In the genomic region with DNA sequence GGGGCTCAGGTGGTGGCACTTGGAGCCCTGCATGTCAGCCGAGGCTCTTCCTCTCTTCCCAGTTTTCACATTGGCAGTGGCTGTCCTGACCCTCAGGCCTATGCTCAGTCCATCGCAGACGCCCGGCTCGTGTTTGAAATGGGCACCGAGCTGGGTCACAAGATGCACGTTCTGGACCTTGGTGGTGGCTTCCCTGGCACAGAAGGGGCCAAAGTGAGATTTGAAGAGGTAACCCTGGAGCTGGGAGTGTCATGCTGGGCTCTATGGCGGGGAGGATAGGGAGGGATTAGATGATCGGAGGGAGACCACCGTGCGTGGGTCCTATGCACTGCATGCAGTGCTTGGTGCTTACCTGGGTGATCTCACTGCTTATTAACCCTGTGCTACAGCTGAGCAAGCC, we compare ENCODE assay signal across 2 cellular contexts.
TF ChIP-seq lines count a peak whose summit lies in the region.

No MANE protein-coding gene starts in this region.

TF ChIP-seq in H1, 55 proteins besides CTCF, POLR2A, EP300 and RAD21:
- TF ChIP-seq TCF12 (IDR thresholded peaks at IDR 0.05; ENCODE audit: low read depth, low read length) (no peak), CEBPB (IDR thresholded peaks at IDR 0.05; ENCODE audit: low read depth, low read length) (no peak), EZH2 (IDR thresholded peaks at IDR 0.05; ENCODE audit: low read depth, low read length, severe bottlenecking) (no peak), FOSL1 (IDR thresholded peaks at IDR 0.05; ENCODE audit: insufficient read depth, low read depth, low read length) (no peak), MAFK (IDR thresholded peaks at IDR 0.05; ENCODE audit: low read depth, low read length) (no peak), CREB1 (IDR thresholded peaks at IDR 0.05) (no peak), TAF7 (optimal IDR thresholded peaks at IDR 0.05; ENCODE audit: borderline replicate concordance, low read depth, low read length) (no peak), RXRA (IDR thresholded peaks at IDR 0.05; ENCODE audit: insufficient read depth, low read depth, low read length) (no peak), NRF1 (IDR thresholded peaks at IDR 0.05; ENCODE audit: low read depth, low read length) (no peak), ASH2L (IDR thresholded peaks at IDR 0.05; ENCODE audit: low read length) (no peak), KDM1A (IDR thresholded peaks at IDR 0.05; ENCODE audit: borderline replicate concordance, low read length) (no peak)

TF ChIP-seq in HepG2, 621 proteins besides CTCF, POLR2A, EP300 and RAD21:
- TF ChIP-seq ZNF274 (CRISPR knock-in tag; IDR thresholded peaks at IDR 0.05) (no peak), ZNF747 (CRISPR knock-in tag; IDR thresholded peaks at IDR 0.05; ENCODE audit: borderline replicate concordance) (no peak), ZNF720 (CRISPR knock-in tag; IDR thresholded peaks at IDR 0.05) (no peak), REPIN1 (CRISPR knock-in tag; IDR thresholded peaks at IDR 0.05; ENCODE audit: borderline replicate concordance, low read depth) (no peak), ZNF746 (CRISPR knock-in tag; IDR thresholded peaks at IDR 0.05) (no peak), FOXP1 (IDR thresholded peaks at IDR 0.05) (no peak), FOXP1 (CRISPR knock-in tag; IDR thresholded peaks at IDR 0.05) (no peak), ZNF33B (CRISPR knock-in tag; IDR thresholded peaks at IDR 0.05) (no peak), ZNF879 (CRISPR knock-in tag; IDR thresholded peaks at IDR 0.05) (no peak), THAP7 (CRISPR knock-in tag; IDR thresholded peaks at IDR 0.05) (no peak), REST (IDR thresholded peaks at IDR 0.05; ENCODE audit: borderline replicate concordance in 1 of 2, low read depth in 1 of 2, low read length in 2 of 2) (no peak), MAX (IDR thresholded peaks at IDR 0.05) (no peak), SMAD1 (CRISPR knock-in tag; IDR thresholded peaks at IDR 0.05; ENCODE audit: borderline replicate concordance, low read depth) (no peak), FOXO1 (CRISPR knock-in tag; IDR thresholded peaks at IDR 0.05) (no peak), ZNF224 (CRISPR knock-in tag; IDR thresholded peaks at IDR 0.05) (no peak)
